In the genomic region with DNA sequence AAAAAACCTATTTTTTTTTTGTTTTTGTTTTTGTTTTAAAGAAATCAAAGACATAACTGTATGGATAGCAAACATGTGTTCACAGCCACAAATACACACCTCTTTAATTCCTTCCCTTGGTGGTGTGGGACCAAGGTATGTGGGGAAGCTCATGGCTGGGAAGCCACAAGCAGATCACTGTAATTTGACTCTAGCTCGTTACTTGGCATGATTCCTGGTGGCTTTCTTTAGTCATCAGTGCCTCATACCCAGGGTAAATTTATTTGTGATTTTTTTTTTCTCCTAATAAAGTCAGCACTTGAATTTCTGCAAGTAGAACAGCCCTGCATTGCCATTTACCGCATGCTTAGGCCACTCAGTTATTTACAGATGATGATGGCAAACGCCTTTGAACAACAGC, we compare ENCODE assay signal across 14 cellular contexts.
DNase-seq lines count a peak whose midpoint lies in the region; ATAC-seq and TF ChIP-seq lines count a peak whose summit lies in the region.
"Had no signal": no experiment of that assay in that cellular context is flagged by ENCODE, and none has a peak within 500 bp of the region (broad histone marks: within the 10 kb centered on the region; RNA-seq: fewer than 3 reads in every experiment).

No MANE protein-coding gene starts in this region.

- no peak overlapping the region for H3K27ac Mint-ChIP-seq in T-cell
- no peak overlapping the region for H3K27ac Mint-ChIP-seq in naive thymus-derived CD4-positive, alpha-beta T cell

- H3K9ac ChIP-seq in adipocyte (ENCODE audit: low read length): no peak overlapping the region
- H3K9ac ChIP-seq: KMS-11 had no signal

- peaks cover 0 to 2% of the 10 kb centered on the region in 2 donors for H3K27me3 Mint-ChIP-seq in T-cell
- peaks cover 0 to 5% (median 4%) of the 10 kb centered on the region in 5 donors for H3K27me3 Mint-ChIP-seq in naive thymus-derived CD4-positive, alpha-beta T cell

- no peaks in the 10 kb centered on the region for H3K9me3 ChIP-seq in adipocyte (ENCODE audit: control insufficient read depth, low read length)
- no peaks in the 10 kb centered on the region for H3K9me3 ChIP-seq in hepatocyte (ENCODE audit: low read depth)
- H3K9me3 ChIP-seq in naive thymus-derived CD4-positive, alpha-beta T cell (ENCODE audit: control insufficient read depth in 2 of 3, low read length in 3 of 3): no peaks in the 10 kb centered on the region
- H3K9me3 ChIP-seq: colonic mucosa had no signal

- H3K36me3 ChIP-seq in adipocyte (ENCODE audit: control insufficient read depth, insufficient read depth, low read length, severe bottlenecking): no peaks in the 10 kb centered on the region
- no peaks in the 10 kb centered on the region for H3K36me3 ChIP-seq in hepatocyte (replicated peaks; ENCODE audit: insufficient read depth, low read depth)
- no peaks in the 10 kb centered on the region for H3K36me3 ChIP-seq in naive thymus-derived CD4-positive, alpha-beta T cell (ENCODE audit: control insufficient read depth in 2 of 3, insufficient read depth in 3 of 3, low read length in 3 of 3)
- H3K36me3 ChIP-seq: colonic mucosa had no signal

- DNase-seq in AG09319 (ENCODE audit: extremely low read depth, low read depth): peak; percentile 23
- peak; percentile 92 for DNase-seq in HT1080 (ENCODE audit: low read depth)
- peak; percentile 90 for DNase-seq in adipocyte (ENCODE audit: low read depth)
- peak; percentile 32 for DNase-seq in hepatocyte (ENCODE audit: low spot score)
- no peak for DNase-seq in T-cell
- no peak for DNase-seq in naive thymus-derived CD4-positive, alpha-beta T cell
- no peak for DNase-seq in T-helper 1 cell
- DNase-seq: colonic mucosa, NCI-H226, posterior cingulate gyrus had no signal

- no peaks in the 10 kb centered on the region for H3K36me3 Mint-ChIP-seq in T-cell
- no peaks in the 10 kb centered on the region for H3K36me3 Mint-ChIP-seq in naive thymus-derived CD4-positive, alpha-beta T cell
- H3K36me3 Mint-ChIP-seq: CD14-positive monocyte had no signal

- H3K4me1 ChIP-seq in adipocyte (ENCODE audit: control insufficient read depth, insufficient read depth, low read length) (peaks cover 9% of the 10 kb centered on the region), hepatocyte (ENCODE audit: insufficient read depth) (no peaks in the 10 kb centered on the region)
- H3K4me1 ChIP-seq in naive thymus-derived CD4-positive, alpha-beta T cell (ENCODE audit: control insufficient read depth in 2 of 2, insufficient read depth in 2 of 2, low read length in 2 of 2): no peaks in the 10 kb centered on the region
- H3K4me1 ChIP-seq: colonic mucosa had no signal

- CTCF ChIA-PET in T-cell (lab: Charles Lee): no interaction called here
- CTCF ChIA-PET in naive thymus-derived CD4-positive, alpha-beta T cell (lab: Charles Lee): no interaction called here

- ATAC-seq in T-cell (replicated peaks in 1 of 4): no peak
- ATAC-seq in HG02588 (IDR thresholded peaks at IDR 0.05; ENCODE audit: unreplicated experiment): no peak
- ATAC-seq in naive thymus-derived CD4-positive, alpha-beta T cell: no peak
- ATAC-seq: activated CD4-positive, CD25-positive, alpha-beta regulatory T cell treated with anti-CD3 and anti-CD28 coated beads, Interleukin-2, amount 50 U/mL, for 24 hours had no signal

- H3K4me3 ChIP-seq in adipocyte (ENCODE audit: low read length): no peak overlapping the region
- H3K4me3 ChIP-seq in hepatocyte: no peak overlapping the region
- H3K4me3 ChIP-seq in naive thymus-derived CD4-positive, alpha-beta T cell (ENCODE audit: low read length): no peak overlapping the region
- H3K4me3 ChIP-seq: colonic mucosa had no signal

- no peak overlapping the region for H2AFZ ChIP-seq in hepatocyte

- no peak for TF ChIP-seq CTCF in AG09319 (IDR thresholded peaks at IDR 0.05; ENCODE audit: low read depth, low read length)
- no peak for TF ChIP-seq CTCF in hepatocyte (IDR thresholded peaks at IDR 0.05; ENCODE audit: poor library complexity)

- H3K27me3 ChIP-seq in adipocyte (replicated peaks; ENCODE audit: control insufficient read depth, insufficient read depth, low read length) (no peaks in the 10 kb centered on the region), hepatocyte (no peaks in the 10 kb centered on the region)
- no peaks in the 10 kb centered on the region for H3K27me3 ChIP-seq in naive thymus-derived CD4-positive, alpha-beta T cell (ENCODE audit: control insufficient read depth in 2 of 2, insufficient read depth in 2 of 2, low read length in 2 of 2)
- H3K27me3 ChIP-seq: colonic mucosa had no signal

- 54% methylated on average over 3 of the region's 3 CpGs for WGBS in hepatocyte (ENCODE audit: low lambda C conversion rate, missing lambda C conversion rate)

- POLR2A ChIA-PET in T-cell (lab: Charles Lee): no interaction called here
- POLR2A ChIA-PET in naive thymus-derived CD4-positive, alpha-beta T cell (lab: Charles Lee): no interaction called here

- intact Hi-C loops in naive thymus-derived CD4-positive, alpha-beta T cell (cut with micrococcal nuclease): no loop called here

- no peaks in the 10 kb centered on the region for H3K4me1 Mint-ChIP-seq in T-cell
- H3K4me1 Mint-ChIP-seq in naive thymus-derived CD4-positive, alpha-beta T cell: no peaks in the 10 kb centered on the region
- H3K4me1 Mint-ChIP-seq: CD14-positive monocyte had no signal

- peaks cover 0 to 9% (median 0%) of the 10 kb centered on the region in 3 donors for H3K9me3 Mint-ChIP-seq in T-cell
- peaks cover 0 to 11% (median 0%) of the 10 kb centered on the region in 11 donors for H3K9me3 Mint-ChIP-seq in naive thymus-derived CD4-positive, alpha-beta T cell

- no peaks in the 10 kb centered on the region for H4K20me1 ChIP-seq in hepatocyte (ENCODE audit: insufficient read depth, poor library complexity, severe bottlenecking)

- H3K4me2 ChIP-seq in hepatocyte: no peak overlapping the region
- H3K4me2 ChIP-seq: KMS-11 had no signal

- H3K4me3 Mint-ChIP-seq in T-cell: no peak overlapping the region
- H3K4me3 Mint-ChIP-seq in naive thymus-derived CD4-positive, alpha-beta T cell: no peak overlapping the region
- H3K4me3 Mint-ChIP-seq: CD14-positive monocyte had no signal

- H3K9me2 ChIP-seq in hepatocyte (replicated peaks; ENCODE audit: insufficient read depth): no peaks in the 10 kb centered on the region

- no peaks in the 10 kb centered on the region for H3K79me2 ChIP-seq in hepatocyte

- no peak overlapping the region for H3K27ac ChIP-seq in hepatocyte
- no peak overlapping the region for H3K27ac ChIP-seq in naive thymus-derived CD4-positive, alpha-beta T cell (ENCODE audit: low read depth, low read length)
- H3K27ac ChIP-seq: colonic mucosa, KMS-11 had no signal

Comparison
In these comparisons a context has a peak if more than half of its experiments do, and no peak if none do; other contexts are left out.
1. DNase-seq: peak in AG09319 (single experiment), HT1080 (single experiment), adipocyte (single experiment) and hepatocyte (single experiment); none in T-cell (0 of 34), naive thymus-derived CD4-positive, alpha-beta T cell (0 of 9) and T-helper 1 cell (0 of 5).